22 cellular contexts compared by ENCODE assay signal in the genomic region with DNA sequence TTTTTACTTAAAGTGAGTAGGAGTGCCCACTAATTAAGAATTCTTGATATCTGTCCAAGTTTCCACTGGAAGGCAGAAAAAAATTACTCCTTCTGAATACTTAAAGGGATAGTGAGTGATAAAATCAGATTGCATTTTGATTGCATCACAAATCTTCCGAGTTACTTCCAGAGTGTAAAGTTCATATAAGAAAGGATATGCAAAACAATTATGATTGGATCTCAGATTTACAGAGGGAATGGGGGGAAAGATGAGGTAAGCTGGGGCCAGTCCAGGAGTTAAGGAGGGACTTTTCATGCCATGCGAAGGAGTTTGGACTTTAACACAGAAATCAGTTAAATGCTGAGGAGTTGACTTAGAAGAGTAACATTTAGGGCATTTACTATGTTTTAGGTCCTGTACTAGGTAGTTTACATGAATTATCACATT. TPM values are rescaled to one million over a fixed set of nuclear protein-coding genes. Genes with fewer than 3 reads are reported as not detected.
A peak's percentile ranks its signal among the peaks of the same experiment; 100 is the strongest.
DNase-seq lines count a peak whose midpoint lies in the region; ATAC-seq and TF ChIP-seq lines count a peak whose summit lies in the region.
"Had no signal": no experiment of that assay in that cellular context is flagged by ENCODE, and none has a peak within 500 bp of the region (broad histone marks: within the 10 kb centered on the region; RNA-seq: fewer than 3 reads in every experiment).

No MANE protein-coding gene starts in this region.

- H3K4me1 ChIP-seq in vagina, result no peaks in the 10 kb centered on the region
- H3K4me1 ChIP-seq: right lobe of liver, tibial artery had no signal

- TF ChIP-seq CTCF in AG10803 (conservative IDR thresholded peaks at IDR 0.05; ENCODE audit: low read length), result no peak
- TF ChIP-seq CTCF in fibroblast of villous mesenchyme (IDR thresholded peaks at IDR 0.05; ENCODE audit: insufficient read depth, low read depth, low read length), result no peak
- no peak for TF ChIP-seq CTCF in vagina (IDR thresholded peaks at IDR 0.05)

- ATAC-seq in GM18909 (IDR thresholded peaks at IDR 0.05; ENCODE audit: poor library complexity, unreplicated experiment), result no peak
- ATAC-seq: activated naive CD8-positive, alpha-beta T cell treated with anti-CD3 and anti-CD28 coated beads, Interleukin-2, amount 50 U/mL, for 24 hours; HepG2; naive thymus-derived CD4-positive, alpha-beta T cell; right lobe of liver had no signal

- H3K27ac ChIP-seq in vagina, result no peak overlapping the region
- H3K27ac ChIP-seq: ovary, right lobe of liver, tibial artery had no signal

- H3K27me3 ChIP-seq in vagina, result no peaks in the 10 kb centered on the region
- H3K27me3 ChIP-seq: ovary, right lobe of liver, tibial artery had no signal

- peak; percentile 44 for TF ChIP-seq EP300 in Ishikawa (IDR thresholded peaks at IDR 0.05; ENCODE audit: borderline replicate concordance)

- TF ChIP-seq RAD21 in Ishikawa (IDR thresholded peaks at IDR 0.05; ENCODE audit: low read depth), result no peak

- no peaks in the 10 kb centered on the region for H3K9me3 ChIP-seq in vagina
- H3K9me3 ChIP-seq: ovary, right lobe of liver, tibial artery had no signal

- no peaks in the 10 kb centered on the region for H3K36me3 ChIP-seq in vagina
- H3K36me3 ChIP-seq: ovary, right lobe of liver, tibial artery had no signal

- H3K4me3 ChIP-seq in AG10803 (ENCODE audit: low read length) (no peak overlapping the region), fibroblast of villous mesenchyme (ENCODE audit: low read depth, low read length) (no peak overlapping the region), vagina (no peak overlapping the region)
- H3K4me3 ChIP-seq: ovary, right lobe of liver, tibial artery had no signal

- no peak for TF ChIP-seq POLR2A in vagina (IDR thresholded peaks at IDR 0.05)

- DNase-seq in AG10803 (ENCODE audit: low read depth), result peak; percentile 58
- DNase-seq in astrocyte of the hippocampus (ENCODE audit: low read depth, low spot score), result peak; percentile 28
- DNase-seq in fibroblast of villous mesenchyme (ENCODE audit: low read depth), result peak; percentile 42
- DNase-seq in NK-92 (lab: John Stamatoyannopoulos, UW; ENCODE audit: unreplicated experiment), result no peak
- DNase-seq in vagina (ENCODE audit: extremely low spot score in 2 of 2), result no peak
- DNase-seq in NCI-H2029 treated with DMSO at 0.1 percent for 48 hours (lab: John Stamatoyannopoulos, UW), result no peak
- DNase-seq: activated CD4-positive, alpha-beta T cell treated with anti-CD3 and anti-CD28 coated beads, Interleukin-2, amount 10 ng/mL, durations not matched to agents 7 days and 5 days; activated naive CD8-positive, alpha-beta T cell treated with anti-CD3 and anti-CD28 coated beads, Interleukin-2, amount 50 U/mL, for 24 hours; central memory CD4-positive, alpha-beta T cell; effector CD4-positive, alpha-beta T cell; HCEC 1CT; kidney; naive thymus-derived CD4-positive, alpha-beta T cell; NCI-H226; NK-92 treated with Interleukin-12 subunit alpha and Interleukin-12 subunit beta, amount 100 ng/mL, for 24 hours; ovary; right lobe of liver; stimulated activated naive CD4-positive, alpha-beta T cell; tibial artery had no signal

- intact Hi-C loops in vagina (cut with DNase I), result no loop called here

TF ChIP-seq in Ishikawa, 13 proteins besides CTCF, POLR2A, EP300 and RAD21:
- peak; percentile 77 for TF ChIP-seq CEBPB (IDR thresholded peaks at IDR 0.05)
- peak; percentile 69; the same call in 1 of the 2 replicates for TF ChIP-seq NFIC (IDR thresholded peaks at IDR 0.05)
- no peak for TF ChIP-seq YY1 (IDR thresholded peaks at IDR 0.05; ENCODE audit: low read depth)
- TF ChIP-seq TEAD4 (IDR thresholded peaks at IDR 0.05), result 0 out of 2 replicates have a peak, but pooled peaks have one; percentile 38
- TF ChIP-seq FOXM1 (IDR thresholded peaks at IDR 0.05; ENCODE audit: borderline replicate concordance, low read depth), result no peak
- TF ChIP-seq EGR1 (IDR thresholded peaks at IDR 0.05), result no peak
- TF ChIP-seq, protein P1, sequence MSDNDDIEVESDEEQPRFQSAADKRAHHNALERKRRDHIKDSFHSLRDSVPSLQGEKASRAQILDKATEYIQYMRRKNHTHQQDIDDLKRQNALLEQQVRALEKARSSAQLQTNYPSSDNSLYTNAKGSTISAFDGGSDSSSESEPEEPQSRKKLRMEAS (IDR thresholded peaks at IDR 0.05), result no peak
- no peak for TF ChIP-seq TCF12 (IDR thresholded peaks at IDR 0.05; ENCODE audit: low read depth)

RNA-seq across cellular contexts. Expression of a gene that starts 9.3 kb away (rescaled TPM):
- total RNA-seq in fibroblast of villous mesenchyme (52.5 and 84.2 TPM in 2 replicates), vagina (67.8 TPM)

RNA-seq across cellular contexts. Expression of a gene that starts 44.5 kb away (rescaled TPM):
- total RNA-seq in fibroblast of villous mesenchyme (32.5 and 36.7 TPM in 2 replicates), vagina (15.0 TPM)

Comparison
In these comparisons a context has a peak if more than half of its experiments do, and no peak if none do; other contexts are left out.
1. DNase-seq: peak in AG10803 (single experiment), astrocyte of the hippocampus (single experiment) and fibroblast of villous mesenchyme (single experiment); none in NK-92 (single experiment), vagina (0 of 2) and NCI-H2029 treated with DMSO at 0.1 percent for 48 hours (single experiment).